Comparison of ENCODE assay signal across 1 cellular context in genomic region chr11:115201121-115201792, GRCh38.
TF ChIP-seq lines count a peak whose summit lies in the region.

No MANE protein-coding gene starts in this region.

TF ChIP-seq in SK-N-SH treated with all-trans-retinoic acid at 6 μM for 48 hours, 23 proteins besides CTCF, POLR2A, EP300 and RAD21 (continued from another document):
- TF ChIP-seq, protein P1, sequence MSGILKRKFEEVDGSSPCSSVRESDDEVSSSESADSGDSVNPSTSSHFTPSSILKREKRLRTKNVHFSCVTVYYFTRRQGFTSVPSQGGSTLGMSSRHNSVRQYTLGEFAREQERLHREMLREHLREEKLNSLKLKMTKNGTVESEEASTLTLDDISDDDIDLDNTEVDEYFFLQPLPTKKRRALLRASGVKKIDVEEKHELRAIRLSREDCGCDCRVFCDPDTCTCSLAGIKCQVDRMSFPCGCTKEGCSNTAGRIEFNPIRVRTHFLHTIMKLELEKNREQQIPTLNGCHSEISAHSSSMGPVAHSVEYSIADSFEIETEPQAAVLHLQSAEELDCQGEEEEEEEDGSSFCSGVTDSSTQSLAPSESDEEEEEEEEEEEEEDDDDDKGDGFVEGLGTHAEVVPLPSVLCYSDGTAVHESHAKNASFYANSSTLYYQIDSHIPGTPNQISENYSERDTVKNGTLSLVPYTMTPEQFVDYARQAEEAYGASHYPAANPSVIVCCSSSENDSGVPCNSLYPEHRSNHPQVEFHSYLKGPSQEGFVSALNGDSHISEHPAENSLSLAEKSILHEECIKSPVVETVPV (CRISPR knock-in tag; IDR thresholded peaks at IDR 0.05): no peak
- TF ChIP-seq OSR1 (CRISPR knock-in tag; IDR thresholded peaks at IDR 0.05) (no peak), ZC3H10 (CRISPR knock-in tag; IDR thresholded peaks at IDR 0.05) (no peak), SNAI2 (CRISPR knock-in tag; IDR thresholded peaks at IDR 0.05) (no peak), ISL1 (CRISPR knock-in tag; IDR thresholded peaks at IDR 0.05) (peak; percentile 66), ZNF70 (CRISPR knock-in tag; IDR thresholded peaks at IDR 0.05) (peak; percentile 31; the same call in 1 of the 2 replicates), ZFP3 (CRISPR knock-in tag; IDR thresholded peaks at IDR 0.05) (no peak), ARNTL (CRISPR knock-in tag; IDR thresholded peaks at IDR 0.05; ENCODE audit: borderline replicate concordance, low read depth) (no peak), TOX (CRISPR knock-in tag; IDR thresholded peaks at IDR 0.05; ENCODE audit: borderline replicate concordance) (no peak), RARB (CRISPR knock-in tag; IDR thresholded peaks at IDR 0.05) (no peak), TCF4 (CRISPR knock-in tag; IDR thresholded peaks at IDR 0.05; ENCODE audit: borderline replicate concordance) (peak; percentile 40; the same call in 1 of the 2 replicates), GLIS3 (CRISPR knock-in tag; IDR thresholded peaks at IDR 0.05) (no peak), ZNF565 (CRISPR knock-in tag; conservative IDR thresholded peaks at IDR 0.05; ENCODE audit: low read depth) (no peak)
